In the genomic region with DNA sequence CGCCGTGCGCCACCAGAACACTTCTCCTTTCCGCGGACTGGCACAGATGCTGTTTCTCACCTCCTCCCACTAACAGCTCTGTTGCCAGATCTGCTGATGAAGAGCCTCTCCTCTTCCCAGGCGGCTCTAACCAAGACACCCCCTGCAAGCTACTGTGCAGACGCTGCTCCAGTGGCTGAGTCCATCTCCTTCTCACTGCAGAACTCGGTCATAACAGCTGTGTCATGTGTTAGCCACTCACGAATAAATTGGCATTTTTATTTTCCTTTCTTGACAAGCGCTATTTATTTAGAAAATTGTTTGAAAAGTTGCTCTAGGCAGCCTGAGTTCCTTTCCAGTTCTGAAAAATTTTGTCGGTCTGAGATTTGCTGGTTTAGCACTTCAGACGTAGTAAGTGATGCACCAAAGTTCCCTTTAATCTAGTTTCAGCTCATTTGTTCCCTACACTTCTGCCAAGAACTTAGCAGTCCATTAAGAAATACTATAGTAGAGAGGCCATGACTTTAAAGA, we compare ENCODE assay signal across 23 cellular contexts. TPM values are rescaled to one million over a fixed set of nuclear protein-coding genes. Genes with fewer than 3 reads are reported as not detected.
"Had no signal": no experiment of that assay in that cellular context is flagged by ENCODE, and none has a peak within 500 bp of the region (broad histone marks: within the 10 kb centered on the region; RNA-seq: fewer than 3 reads in every experiment).

No MANE protein-coding gene starts in this region.

- H3K4me1 ChIP-seq: upper lobe of left lung had no signal

- H3K27me3 ChIP-seq: sigmoid colon, upper lobe of left lung had no signal

- H3K27ac ChIP-seq: left ventricle myocardium inferior, sigmoid colon, upper lobe of left lung had no signal

- H3K36me3 ChIP-seq: left ventricle myocardium inferior, sigmoid colon, upper lobe of left lung had no signal

- H3K4me3 ChIP-seq: left ventricle myocardium inferior, sigmoid colon, smooth muscle cell, upper lobe of left lung had no signal

- DNase-seq: activated B cell treated with CpG ODN at 0.5 μM for 24 hours; activated CD4-positive, alpha-beta T cell treated with anti-CD3 and anti-CD28 coated beads for 36 hours; activated CD4-positive, alpha-beta T cell treated with anti-CD3 and anti-CD28 coated beads, Interleukin-2, amount 50 U/mL, for 4 hours; activated CD8-positive, alpha-beta memory T cell treated with anti-CD3 and anti-CD28 coated beads for 24 hours; activated CD8-positive, alpha-beta memory T cell treated with anti-CD3 and anti-CD28 coated beads, Interleukin-2, amount 50 U/mL, for 48 hours; activated effector memory CD4-positive, alpha-beta T cell treated with Interleukin-2 at 50 U/mL for 16 hours; activated naive CD4-positive, alpha-beta T cell treated with anti-CD3 and anti-CD28 coated beads, Interleukin-2, amount 50 U/mL, for 16 hours; activated naive CD8-positive, alpha-beta T cell treated with anti-CD3 and anti-CD28 coated beads, Interleukin-2, amount 50 U/mL, for 24 hours; activated T-cell treated with anti-CD3 and anti-CD28 coated beads, Interleukin-2, amount 50 U/mL, for 48 hours; cortex of kidney; foreskin fibroblast; kidney; left ventricle myocardium inferior; mammary epithelial cell; retina; sigmoid colon; stimulated activated CD4-positive, alpha-beta T cell treated with anti-CD3 and anti-CD28 coated beads, Interleukin-15, amount 100 ng/mL, for 24 hours; stimulated activated CD8-positive, alpha-beta memory T cell treated with anti-CD3 and anti-CD28 coated beads, Interleukin-4, amount 100 ng/mL, for 48 hours; stimulated activated naive CD4-positive, alpha-beta T cell; T-helper 17 cell; upper lobe of left lung had no signal

- H3K9me3 ChIP-seq: left ventricle myocardium inferior, sigmoid colon, upper lobe of left lung had no signal

- ATAC-seq: activated CD4-positive, alpha-beta T cell treated with anti-CD3 and anti-CD28 coated beads for 36 hours; activated naive CD8-positive, alpha-beta T cell treated with anti-CD3 and anti-CD28 coated beads, Interleukin-2, amount 50 U/mL, for 24 hours; T-helper 17 cell had no signal

RNA-seq across cellular contexts. Expression of a gene that starts 12.8 kb away (rescaled TPM):
- total RNA-seq: myocyte had no signal
